In genomic region chr12:67827820-67828383, GRCh38 we compare ENCODE assay signal across 8 cellular contexts.
DNase-seq lines count a peak whose midpoint lies in the region; ATAC-seq, FAIRE-seq and TF ChIP-seq lines count a peak whose summit lies in the region.

No MANE protein-coding gene starts in this region.

- DNase-seq in IMR-90 (peak; percentile 99), amniotic epithelial cell (ENCODE audit: low read depth) (peak; percentile 97), islet precursor cell (peak; percentile 95), D721Med (ENCODE audit: insufficient read length, low spot score) (no peak), NCI-H526 (lab: John Stamatoyannopoulos, UW) (no peak)
- peak; percentile 51 to 66 for DNase-seq in stimulated activated CD4-positive, alpha-beta T cell treated with anti-CD3 and anti-CD28 coated beads, Interleukin-2, amount 100 ng/mL, for 24 hours
- DNase-seq in effector CD4-positive, alpha-beta T cell: no peak

- peak overlapping the region; percentile 86 for H3K56ac ChIP-seq in IMR-90 (ENCODE audit: extremely low read depth, insufficient read depth, low read length)

- peak overlapping the region; percentile 76 for H3K4me2 ChIP-seq in IMR-90 (ENCODE audit: low read depth, low read length)

- WGBS in IMR-90 (ENCODE audit: extremely low coverage in 2 of 2, insufficient read length in 1 of 2), 2 experiments: 0% methylated on average over 1 of the region's 7 CpGs; no CpG with 5 or more reads in 1 of the 2 experiments

- intact Hi-C loops in IMR-90 (cut with micrococcal nuclease): loop anchor here (1.0 kb wide), 1 partner anchor 178 kb away; no protein-coding TSS in a partner anchor

- H3K27me3 ChIP-seq in IMR-90 (ENCODE audit: control insufficient read depth, insufficient read depth, low read length): no peaks in the 10 kb centered on the region

- peak; percentile 65; the same call in 1 of the 2 replicates for TF ChIP-seq POLR2A in IMR-90 (IDR thresholded peaks at IDR 0.05; ENCODE audit: low read depth, low read length)

- no peak for TF ChIP-seq CTCF in IMR-90 (conservative IDR thresholded peaks at IDR 0.05; ENCODE audit: low read depth, low read length)
- no peak for TF ChIP-seq CTCF in D721Med (IDR thresholded peaks at IDR 0.05; ENCODE audit: insufficient read depth, missing control alignments)

- peak; percentile 26 for TF ChIP-seq RAD21 in IMR-90 (IDR thresholded peaks at IDR 0.05; ENCODE audit: low read length)

- peak overlapping the region; percentile 23; the same call in 1 of the 2 replicates for H4K5ac ChIP-seq in IMR-90 (ENCODE audit: low read depth, low read length)

- H3K9me1 ChIP-seq in IMR-90 (ENCODE audit: insufficient read depth, low read length): no peaks in the 10 kb centered on the region

- CTCF ChIA-PET in IMR-90 (lab: Yijun Ruan, JAX): interaction anchor here (0.5 kb wide), 1 partner anchor 1119 kb away, joined by 3 read pairs; no protein-coding TSS in a partner anchor

- BruUV-seq in IMR-90 (replicated peaks; lab: Mats Ljungman, UMichigan): no TSS peak

- dilution Hi-C loops in IMR-90 (cut with HindIII; ENCODE audit: low sequenced_read_pairs, unreplicated experiment): no loop called here

- H3K9me3 ChIP-seq in IMR-90 (ENCODE audit: control insufficient read depth, insufficient read depth, low read length): no peaks in the 10 kb centered on the region

- no peak for FAIRE-seq in D721Med (lab: Jason Lieb, UNC)

- peak overlapping the region; percentile 89 for H3K23ac ChIP-seq in IMR-90 (ENCODE audit: low read depth, low read length)

- H3K79me1 ChIP-seq in IMR-90 (ENCODE audit: low read depth in 1 of 2, low read length in 2 of 2): no peaks in the 10 kb centered on the region

- H2AK9ac ChIP-seq in IMR-90 (replicated peaks; ENCODE audit: low read depth, low read length, poor library complexity): peak overlapping the region; percentile 29

- H2BK5ac ChIP-seq in IMR-90 (ENCODE audit: low read depth, low read length, poor library complexity, severe bottlenecking): peak overlapping the region; percentile 96

- H2AFZ ChIP-seq in IMR-90 (replicated peaks; ENCODE audit: low read length, poor library complexity): peak overlapping the region; percentile 86

- in situ Hi-C loops in IMR-90 (cut with MboI; ENCODE audit: low sequenced_read_pairs): no loop called here

- peak overlapping the region; percentile 39 for H3K27ac ChIP-seq in IMR-90 (ENCODE audit: insufficient read depth, low read length)

- peak overlapping the region; percentile 30 for H2BK15ac ChIP-seq in IMR-90 (ENCODE audit: low read depth, low read length)

- H3K9ac ChIP-seq in IMR-90 (ENCODE audit: low read depth, low read length): peak overlapping the region; percentile 48

- H3K36me3 ChIP-seq in IMR-90 (ENCODE audit: control insufficient read depth, insufficient read depth, low read length): no peaks in the 10 kb centered on the region

- H3K14ac ChIP-seq in IMR-90 (replicated peaks; ENCODE audit: low read depth, low read length): peak overlapping the region; percentile 81

- peak overlapping the region; percentile 89 for H2BK120ac ChIP-seq in IMR-90 (ENCODE audit: low read depth, low read length)

- peak overlapping the region; percentile 9 to 79; a peak in 2 of 4 replicates for H4K8ac ChIP-seq in IMR-90 (ENCODE audit: low read depth in 2 of 2, low read length in 2 of 2)

- H2BK20ac ChIP-seq in IMR-90 (ENCODE audit: low read depth, low read length): peak overlapping the region; percentile 92

- H2AK5ac ChIP-seq in IMR-90 (ENCODE audit: low read depth, low read length): peak overlapping the region; percentile 60; the same call in 1 of the 2 replicates

- H3K4me1 ChIP-seq in IMR-90 (ENCODE audit: control insufficient read depth, insufficient read depth, low read length): peaks cover 4% of the 10 kb centered on the region; the same call in 1 of the 2 replicates

- ATAC-seq in GM18873 (IDR thresholded peaks at IDR 0.05; ENCODE audit: low FRiP score, unreplicated experiment) (peak; percentile 72), IMR-90 (ENCODE audit: low read depth) (peak; percentile 95)

- H3K4ac ChIP-seq in IMR-90 (ENCODE audit: low read depth, low read length): peak overlapping the region; percentile 83

- POLR2A ChIA-PET in IMR-90 (lab: Charles Lee; ENCODE audit: unreplicated experiment): no interaction called here

- H3K4me3 ChIP-seq in IMR-90 (ENCODE audit: insufficient read depth, low read depth, low read length): peak overlapping the region; percentile 55

- peak overlapping the region; percentile 18 for H4K91ac ChIP-seq in IMR-90 (ENCODE audit: insufficient read depth, low read depth, low read length)

- H3K18ac ChIP-seq in IMR-90 (ENCODE audit: low read depth, low read length): peak overlapping the region; percentile 75; the same call in 1 of the 2 replicates

- no peaks in the 10 kb centered on the region for H4K20me1 ChIP-seq in IMR-90 (ENCODE audit: insufficient read depth, low read length)

TF ChIP-seq in IMR-90, 13 proteins besides CTCF, POLR2A, EP300 and RAD21:
- TF ChIP-seq MXI1 (IDR thresholded peaks at IDR 0.05; ENCODE audit: borderline replicate concordance, low read depth, low read length): 0 out of 2 replicates have a peak, but pooled peaks have one; percentile 52
- no peak for TF ChIP-seq RCOR1 (IDR thresholded peaks at IDR 0.05; ENCODE audit: insufficient replicate concordance, low read length)
- TF ChIP-seq MAZ (IDR thresholded peaks at IDR 0.05; ENCODE audit: borderline replicate concordance, low read depth, low read length): peak; percentile 81; the same call in 1 of the 2 replicates
- no peak for TF ChIP-seq NFE2L2 (IDR thresholded peaks at IDR 0.05; ENCODE audit: low read depth, low read length)
- TF ChIP-seq ELK1 (IDR thresholded peaks at IDR 0.05; ENCODE audit: borderline replicate concordance, low read depth, low read length): no peak
- no peak for TF ChIP-seq SMC3 (IDR thresholded peaks at IDR 0.05; ENCODE audit: low read depth, low read length)
- 0 out of 2 replicates have a peak, but pooled peaks have one; percentile 35 for TF ChIP-seq CEBPB (IDR thresholded peaks at IDR 0.05; ENCODE audit: low read depth, low read length)
- peak; percentile 19; the same call in 1 of the 2 replicates for TF ChIP-seq MAFK (IDR thresholded peaks at IDR 0.05; ENCODE audit: low read depth, low read length)
- TF ChIP-seq FOS (IDR thresholded peaks at IDR 0.05; ENCODE audit: low read depth, low read length): peak; percentile 98
- TF ChIP-seq USF2 (IDR thresholded peaks at IDR 0.05; ENCODE audit: low read depth, low read length): no peak
- TF ChIP-seq CHD1 (IDR thresholded peaks at IDR 0.05; ENCODE audit: low read depth, low read length): no peak
- 0 out of 2 replicates have a peak, but pooled peaks have one; percentile 7 for TF ChIP-seq RFX5 (IDR thresholded peaks at IDR 0.05; ENCODE audit: low read depth, low read length)
- TF ChIP-seq BHLHE40 (IDR thresholded peaks at IDR 0.05; ENCODE audit: low read depth, low read length): peak; percentile 31; the same call in 1 of the 2 replicates
TF ChIP-seq in IMR-90: peak in this region for 7.

Comparison
In these comparisons a context has a peak if more than half of its experiments do, and no peak if none do; other contexts are left out.
1. DNase-seq: peak in IMR-90 (single experiment), amniotic epithelial cell (single experiment), islet precursor cell (single experiment) and stimulated activated CD4-positive, alpha-beta T cell treated with anti-CD3 and anti-CD28 coated beads, Interleukin-2, amount 100 ng/mL, for 24 hours (2 of 2); none in D721Med (single experiment), effector CD4-positive, alpha-beta T cell (single experiment) and NCI-H526 (0 of 2).